ENCODE assay signal across 18 cellular contexts in the genomic region with DNA sequence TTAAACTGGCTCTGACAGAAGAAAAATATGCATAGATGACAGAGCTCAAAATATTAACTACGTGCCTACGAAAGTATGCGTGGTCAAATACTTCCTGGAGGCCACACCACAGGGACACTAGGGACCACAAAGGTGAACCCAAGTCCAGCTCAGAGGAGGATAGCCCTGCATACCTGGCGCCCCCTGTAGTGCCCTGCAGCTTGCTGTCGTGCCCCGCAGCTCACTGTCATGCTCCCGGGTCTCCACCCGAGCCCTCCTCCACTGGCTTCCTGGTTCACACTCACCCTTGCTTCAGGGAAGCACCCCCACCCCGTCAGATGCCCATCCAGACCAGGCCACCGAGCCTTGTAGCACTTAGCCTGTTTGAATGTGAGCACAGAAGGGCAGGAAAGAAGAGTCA.
"Had no signal": no experiment of that assay in that cellular context is flagged by ENCODE, and none has a peak within 500 bp of the region (broad histone marks: within the 10 kb centered on the region; RNA-seq: fewer than 3 reads in every experiment).

No MANE protein-coding gene starts in this region.

- H3K4me2 ChIP-seq: SK-N-SH had no signal

- H3K9me3 Mint-ChIP-seq: activated T-helper 1 cell treated with anti-CD3 and anti-CD28 coated beads, Interleukin-12 subunit alpha, Interleukin-12 subunit beta, Interleukin-2, Interleukin-4 antibody, amounts not matched to agents 30 ng/mL and 10 ng/mL and 1 ng/mL, durations not matched to agents 14 hours and 24 hours and 36 hours; natural killer cell treated with Interleukin-12 subunit alpha and Interleukin-12 subunit beta and Interleukin-15 and Interleukin-18, amount 100 ng/mL, for 72 hours; stimulated activated naive CD8-positive, alpha-beta T cell treated with anti-CD3 and anti-CD28 coated beads, Interleukin-15, Interleukin-2, amounts not matched to agents 100 ng/mL and 50 ng/mL, for 24 hours had no signal

- H3K9ac ChIP-seq: SK-N-SH had no signal

- H3K4me3 Mint-ChIP-seq: activated CD8-positive, alpha-beta memory T cell treated with anti-CD3 and anti-CD28 coated beads, Interleukin-2, amount 10 ng/mL, durations not matched to agents 7 days and 5 days; activated T-helper 1 cell treated with anti-CD3 and anti-CD28 coated beads, Interleukin-12 subunit alpha, Interleukin-12 subunit beta, Interleukin-2, Interleukin-4 antibody, amounts not matched to agents 30 ng/mL and 10 ng/mL and 1 ng/mL, durations not matched to agents 14 hours and 24 hours and 36 hours; natural killer cell treated with Interleukin-12 subunit alpha and Interleukin-12 subunit beta and Interleukin-15 and Interleukin-18, amount 100 ng/mL, for 72 hours; stimulated activated naive CD8-positive, alpha-beta T cell treated with anti-CD3 and anti-CD28 coated beads, Interleukin-15, Interleukin-2, amounts not matched to agents 100 ng/mL and 50 ng/mL, for 24 hours had no signal

- H3K4me1 ChIP-seq: upper lobe of right lung had no signal

- H3K27ac ChIP-seq: brain microvascular endothelial cell, esophagus muscularis mucosa, sigmoid colon, upper lobe of right lung had no signal

- H3K9me3 ChIP-seq: esophagus muscularis mucosa, sigmoid colon, SK-N-SH, upper lobe of right lung had no signal

- DNase-seq: activated CD8-positive, alpha-beta memory T cell treated with anti-CD3 and anti-CD28 coated beads, Interleukin-2, amount 10 ng/mL, durations not matched to agents 7 days and 5 days; activated naive CD4-positive, alpha-beta T cell treated with anti-CD3 and anti-CD28 coated beads, Interleukin-2, amount 50 U/mL, for 16 hours; amygdala; brain microvascular endothelial cell; cerebellar nuclear complex; sigmoid colon; SK-N-SH; stimulated activated CD4-positive, alpha-beta T cell treated with anti-CD3 and anti-CD28 coated beads, Interleukin-12 subunit alpha, Interleukin-12 subunit beta, amount 100 ng/mL, for 4 hours; T-helper 2 cell; upper lobe of right lung had no signal

- FAIRE-seq: endometrium, islet of Langerhans had no signal

- H3K27me3 Mint-ChIP-seq: activated CD8-positive, alpha-beta memory T cell treated with anti-CD3 and anti-CD28 coated beads, Interleukin-2, amount 10 ng/mL, durations not matched to agents 7 days and 5 days; natural killer cell treated with Interleukin-12 subunit alpha and Interleukin-12 subunit beta and Interleukin-15 and Interleukin-18, amount 100 ng/mL, for 72 hours; stimulated activated naive CD8-positive, alpha-beta T cell treated with anti-CD3 and anti-CD28 coated beads, Interleukin-15, Interleukin-2, amounts not matched to agents 100 ng/mL and 50 ng/mL, for 24 hours had no signal

- H3K4me3 ChIP-seq: esophagus muscularis mucosa, sigmoid colon, upper lobe of right lung had no signal

- H3K27me3 ChIP-seq: brain microvascular endothelial cell, esophagus muscularis mucosa, sigmoid colon, upper lobe of right lung had no signal

- ATAC-seq: activated CD4-positive, CD25-positive, alpha-beta regulatory T cell treated with anti-CD3 and anti-CD28 coated beads, Interleukin-2, amount 50 U/mL, for 24 hours; activated CD8-positive, alpha-beta memory T cell treated with anti-CD3 and anti-CD28 coated beads, Interleukin-2, amount 10 ng/mL, durations not matched to agents 7 days and 5 days; left lobe of liver; natural killer cell treated with Interleukin-12 subunit alpha and Interleukin-12 subunit beta and Interleukin-15 and Interleukin-18, amount 100 ng/mL, for 72 hours; upper lobe of right lung had no signal

- H3K27ac Mint-ChIP-seq: activated T-helper 1 cell treated with anti-CD3 and anti-CD28 coated beads, Interleukin-12 subunit alpha, Interleukin-12 subunit beta, Interleukin-2, Interleukin-4 antibody, amounts not matched to agents 30 ng/mL and 10 ng/mL and 1 ng/mL, durations not matched to agents 14 hours and 24 hours and 36 hours; stimulated activated naive CD8-positive, alpha-beta T cell treated with anti-CD3 and anti-CD28 coated beads, Interleukin-15, Interleukin-2, amounts not matched to agents 100 ng/mL and 50 ng/mL, for 24 hours had no signal
